Comparison of ENCODE assay signal across 8 cellular contexts in genomic region chr11:124672531-124673215, GRCh38. TPM values are rescaled to one million over a fixed set of nuclear protein-coding genes. Genes with fewer than 3 reads are reported as not detected.
A peak's percentile ranks its signal among the peaks of the same experiment; 100 is the strongest.
DNase-seq lines count a peak whose midpoint lies in the region; ATAC-seq and TF ChIP-seq lines count a peak whose summit lies in the region.

No MANE protein-coding gene starts in this region.

- no peaks in the 10 kb centered on the region; the same call in 1 of the 2 replicates for H3K9me3 ChIP-seq in Caco-2
- H3K9me3 ChIP-seq in PC-3 (ENCODE audit: low read length), result no peaks in the 10 kb centered on the region
- no peaks in the 10 kb centered on the region for H3K9me3 ChIP-seq in endocrine pancreas (ENCODE audit: control insufficient read depth, low read length)
- no peaks in the 10 kb centered on the region for H3K9me3 ChIP-seq in neuronal stem cell (replicated peaks in 1 of 2; ENCODE audit: control insufficient read depth in 2 of 2, insufficient read depth in 1 of 2, low read depth in 1 of 2, low read length in 2 of 2)

- peak overlapping the region; percentile 92 for H3K9ac ChIP-seq in PC-3 (ENCODE audit: low read length)
- H3K9ac ChIP-seq in endocrine pancreas (ENCODE audit: control insufficient read depth, insufficient read depth, low read length), result peak overlapping the region; percentile 57
- H3K9ac ChIP-seq in neuronal stem cell (ENCODE audit: low read depth, low read length, poor library complexity), result no peak overlapping the region

- H3K36me3 Mint-ChIP-seq in Caco-2 (ENCODE audit: insufficient read depth, unreplicated experiment), result peaks cover 19% of the 10 kb centered on the region

- H3K9me2 ChIP-seq in PC-3 (replicated peaks; ENCODE audit: low read length), result no peaks in the 10 kb centered on the region

- no peaks in the 10 kb centered on the region for H3K4me1 Mint-ChIP-seq in Caco-2 (ENCODE audit: low read depth, unreplicated experiment)

- H3K14ac ChIP-seq in neuronal stem cell (ENCODE audit: low read length), result no peak overlapping the region

- H3K27me3 Mint-ChIP-seq in Caco-2 (ENCODE audit: insufficient read depth, unreplicated experiment), result no peaks in the 10 kb centered on the region

- H2BK12ac ChIP-seq in neuronal stem cell (ENCODE audit: low read length), result no peak overlapping the region

- H4K20me1 ChIP-seq in PC-3 (ENCODE audit: low read length), result no peaks in the 10 kb centered on the region

- H3K27ac ChIP-seq in PC-3 (ENCODE audit: low read length), result no peak overlapping the region
- no peak overlapping the region for H3K27ac ChIP-seq in neuronal stem cell (replicated peaks; ENCODE audit: low read length)

- no peak overlapping the region for H2BK15ac ChIP-seq in neuronal stem cell (ENCODE audit: low read length)

- no peak overlapping the region for H2BK5ac ChIP-seq in neuronal stem cell (ENCODE audit: low read length)

- no peak overlapping the region for H3K23ac ChIP-seq in neuronal stem cell (ENCODE audit: low read depth, low read length, poor library complexity)

- no peaks in the 10 kb centered on the region for H3K36me3 ChIP-seq in Caco-2 (ENCODE audit: control insufficient read depth, insufficient read depth, low read length)
- H3K36me3 ChIP-seq in PC-3 (ENCODE audit: low read depth, low read length), result no peaks in the 10 kb centered on the region
- no peaks in the 10 kb centered on the region for H3K36me3 ChIP-seq in endocrine pancreas (ENCODE audit: control insufficient read depth, insufficient read depth, low read length)
- peaks cover 0 to 2% of the 10 kb centered on the region in 2 donors for H3K36me3 ChIP-seq in neuronal stem cell (replicated peaks in 1 of 2; ENCODE audit: control insufficient read depth in 2 of 2, insufficient read depth in 2 of 2, low read length in 2 of 2)

- H3K4me2 ChIP-seq in PC-3 (ENCODE audit: low read length) (peak overlapping the region; percentile 95), neuronal stem cell (ENCODE audit: insufficient read depth, low read length, poor library complexity, severe bottlenecking) (peak overlapping the region; percentile 76)

- no CpG with 5 or more reads among the region's 7 CpGs for WGBS in neuronal stem cell (ENCODE audit: extremely low coverage in 2 of 2, insufficient read length in 2 of 2, insufficient replicate concordance in 1 of 2), 2 donors

- H3K79me2 ChIP-seq in PC-3 (ENCODE audit: low read length), result peaks cover 15% of the 10 kb centered on the region

- H3K4me3 ChIP-seq in Caco-2 (ENCODE audit: low read depth, low read length) (peak overlapping the region; percentile 55), PC-3 (ENCODE audit: low read length) (peak overlapping the region; percentile 91), endocrine pancreas (ENCODE audit: control insufficient read depth, insufficient read depth, low read length) (peak overlapping the region; percentile 15), neuronal stem cell (ENCODE audit: low read length in 2 of 2) (peak overlapping the region in 1 of 2 donors; percentile 80)

- no peak overlapping the region for H3K18ac ChIP-seq in neuronal stem cell (ENCODE audit: low read length)

- H3F3A ChIP-seq in PC-3 (ENCODE audit: low read length, unreplicated experiment), result no peaks in the 10 kb centered on the region

- POLR2A ChIA-PET in Caco-2 (lab: Charles Lee), result interaction anchor here (0.6 to 1.2 kb wide), 2 partner anchors 90 to 124 kb away, joined by 3 to 10 read pairs; no protein-coding TSS in a partner anchor
- POLR2A ChIA-PET in PC-3 (lab: Charles Lee; ENCODE audit: unreplicated experiment), result interaction anchor here (1.2 kb wide), 1 partner anchor 74 kb away, joined by 3 read pairs; no protein-coding TSS in a partner anchor

- no peak overlapping the region for H4K8ac ChIP-seq in neuronal stem cell (ENCODE audit: low read depth, low read length)

- ATAC-seq in PC-3 (0 out of 2 replicates have a peak, but pooled peaks have one; percentile 1), GM21360 (IDR thresholded peaks at IDR 0.05; ENCODE audit: unreplicated experiment) (no peak)

- H2AFZ ChIP-seq in PC-3 (ENCODE audit: low read length), result peak overlapping the region; percentile 98
- peak overlapping the region; percentile 98 for H2AFZ ChIP-seq in neuronal stem cell (ENCODE audit: low read length)

- H3K27me3 ChIP-seq in Caco-2 (replicated peaks; ENCODE audit: control insufficient read depth, insufficient read depth, low read length) (no peaks in the 10 kb centered on the region), PC-3 (ENCODE audit: low read length) (no peaks in the 10 kb centered on the region), endocrine pancreas (ENCODE audit: control insufficient read depth, insufficient read depth, low read length) (no peaks in the 10 kb centered on the region), neuronal stem cell (ENCODE audit: control insufficient read depth in 3 of 3, insufficient read depth in 3 of 3, low read depth in 1 of 3, low read length in 3 of 3) (peaks cover 0 to 23% (median 3%) of the 10 kb centered on the region in 3 experiments)

- H2AK5ac ChIP-seq in neuronal stem cell (ENCODE audit: low read depth, low read length), result no peak overlapping the region

- peak overlapping the region; percentile 95 for H3K27ac Mint-ChIP-seq in Caco-2 (ENCODE audit: unreplicated experiment)

- intact Hi-C loops in Caco-2 (cut with micrococcal nuclease; ENCODE audit: unreplicated experiment) (loop anchor here (1.0 kb wide), 4 partner anchors 67 to 165 kb away; partner anchors contain the start of gene NRGN), PC-3 (cut with micrococcal nuclease) (loop anchor here (1.0 kb wide), 1 partner anchor 165 kb away; no protein-coding TSS in a partner anchor)

- H3K4me1 ChIP-seq in Caco-2, result peaks cover 19% of the 10 kb centered on the region
- H3K4me1 ChIP-seq in PC-3 (ENCODE audit: insufficient read depth, low read length), result peaks cover 16% of the 10 kb centered on the region
- H3K4me1 ChIP-seq in endocrine pancreas (ENCODE audit: control insufficient read depth, insufficient read depth, low read length), result no peaks in the 10 kb centered on the region
- peaks cover 0 to 2% of the 10 kb centered on the region in 2 donors for H3K4me1 ChIP-seq in neuronal stem cell (ENCODE audit: control insufficient read depth in 2 of 2, insufficient read depth in 1 of 2, low read depth in 1 of 2, low read length in 2 of 2)

- H2BK120ac ChIP-seq in neuronal stem cell (ENCODE audit: low read depth, low read length), result no peak overlapping the region

- no peak for TF ChIP-seq CTCF in Caco-2 (IDR thresholded peaks at IDR 0.05; ENCODE audit: insufficient read depth in 1 of 2, low read depth in 1 of 2, low read length in 1 of 2, severe bottlenecking in 1 of 2, unreplicated experiment in 1 of 2)
- no peak for TF ChIP-seq CTCF in PC-3 (conservative IDR thresholded peaks at IDR 0.05; ENCODE audit: low read depth, low read length)

- H4K91ac ChIP-seq in neuronal stem cell (ENCODE audit: low read depth, low read length, poor library complexity), result no peak overlapping the region

- BruUV-seq in Caco-2 (replicated peaks; lab: Mats Ljungman, UMichigan) (no TSS peak), PC-3 (replicated peaks; lab: Mats Ljungman, UMichigan) (no TSS peak)

- CTCF ChIA-PET in Caco-2 (lab: Charles Lee), result interaction anchor here (0.6 to 2.3 kb wide), 9 partner anchors 74 to 204 kb away, joined by 3 to 20 read pairs (median 10); no protein-coding TSS in a partner anchor
- CTCF ChIA-PET in PC-3 (lab: Charles Lee), result no interaction called here

- no peak overlapping the region for H3K4ac ChIP-seq in neuronal stem cell (ENCODE audit: low read length)

- DNase-seq in Caco-2 (peak in 1 of 2 experiments; percentile 31), PC-3 (no peak), neuronal stem cell (ENCODE audit: low spot score) (no peak), NCI-H1048 (lab: John Stamatoyannopoulos, UW) (no peak), amygdala (lab: John Stamatoyannopoulos, UW) (no peak), hippocampal formation (lab: John Stamatoyannopoulos, UW) (no peak)

- no peaks in the 10 kb centered on the region for H3K79me1 ChIP-seq in neuronal stem cell (ENCODE audit: low read depth, low read length)

- peak overlapping the region; percentile 90 for H3K4me3 Mint-ChIP-seq in Caco-2 (ENCODE audit: unreplicated experiment)

- no peaks in the 10 kb centered on the region for H3K9me3 Mint-ChIP-seq in Caco-2 (ENCODE audit: unreplicated experiment)

RNA-seq across cellular contexts. Expression of gene SIAE, which starts 0.9 kb away (rescaled TPM):
- total RNA-seq in Caco-2 (2022) (33.7 and 34.1 TPM in 2 replicates), PC-3 (2014; rRNA removed) (12.8 and 17.6 TPM in 2 replicates)
- polyA plus RNA-seq in neuronal stem cell (2013, experiment 1 of 2), result 1.9 TPM
- 1.9 TPM for polyA plus RNA-seq in neuronal stem cell (2013, experiment 2 of 2)

RNA-seq across cellular contexts. Expression of gene SPA17, which starts 1.0 kb away (rescaled TPM):
- total RNA-seq in Caco-2 (2022), result 3.7 and 4.2 TPM in 2 replicates
- 14.0 and 16.5 TPM in 2 replicates for total RNA-seq in PC-3 (2014; rRNA removed)
- 64.1 TPM for polyA plus RNA-seq in neuronal stem cell (2013, experiment 1 of 2)
- polyA plus RNA-seq in neuronal stem cell (2013, experiment 2 of 2), result 64.0 TPM

RNA-seq across cellular contexts. Expression of gene TBRG1, which starts 50.0 kb away (rescaled TPM):
- total RNA-seq in Caco-2 (2022) (71.5 and 72.0 TPM in 2 replicates), PC-3 (2014; rRNA removed) (20.6 and 21.8 TPM in 2 replicates)
- 23.7 TPM for polyA plus RNA-seq in neuronal stem cell (2013, experiment 1 of 2)
- polyA plus RNA-seq in neuronal stem cell (2013, experiment 2 of 2), result 23.6 TPM
